In genomic region chr3:71160800-71161546, GRCh38 we compare ENCODE assay signal across 15 cellular contexts.
DNase-seq lines count a peak whose midpoint lies in the region; ATAC-seq and TF ChIP-seq lines count a peak whose summit lies in the region.
"Had no signal": no experiment of that assay in that cellular context is flagged by ENCODE, and none has a peak within 500 bp of the region (broad histone marks: within the 10 kb centered on the region; RNA-seq: fewer than 3 reads in every experiment).

No MANE protein-coding gene starts in this region.

- H3K27ac ChIP-seq in tibial nerve, result no peak overlapping the region
- H3K27ac ChIP-seq: HL-60 had no signal

- H3K4me3 ChIP-seq in fibroblast of villous mesenchyme (ENCODE audit: low read depth, low read length), result no peak overlapping the region
- no peak overlapping the region for H3K4me3 ChIP-seq in tibial nerve

- no peak for TF ChIP-seq EP300 in tibial nerve (IDR thresholded peaks at IDR 0.05)

- H3K27me3 ChIP-seq in tibial nerve, result no peaks in the 10 kb centered on the region

- CTCF ChIA-PET in T-cell (lab: Charles Lee), result interaction anchor here in 1 of 2 donors (0.5 kb wide), 1 partner anchor 32 kb away, joined by 4 read pairs; no protein-coding TSS in a partner anchor

- peak in 1 of 4 experiments; percentile 45 for ATAC-seq in T-cell (replicated peaks in 1 of 4)
- ATAC-seq in Right ventricle myocardium inferior, result no peak

- 91 to 92% methylated on average over 7 of the region's 7 CpGs for WGBS in tibial nerve, 2 donors

- intact Hi-C loops in Right ventricle myocardium inferior (cut with DNase I), result no loop called here

- H3K36me3 Mint-ChIP-seq in T-cell (peaks cover 62% of the 10 kb centered on the region), type B pancreatic cell (peaks cover 26% of the 10 kb centered on the region)

- H3K4me3 Mint-ChIP-seq in T-cell, result no peak overlapping the region
- no peak overlapping the region for H3K4me3 Mint-ChIP-seq in type B pancreatic cell
- H3K4me3 Mint-ChIP-seq: immature natural killer cell had no signal

- no peaks in the 10 kb centered on the region for H3K27me3 Mint-ChIP-seq in T-cell
- H3K27me3 Mint-ChIP-seq in type B pancreatic cell, result no peaks in the 10 kb centered on the region

- H3K4me1 Mint-ChIP-seq in T-cell, result peaks cover 71 to 83% (median 79%) of the 10 kb centered on the region in 3 donors
- peaks cover 18% of the 10 kb centered on the region for H3K4me1 Mint-ChIP-seq in type B pancreatic cell (ENCODE audit: unreplicated experiment)

- TF ChIP-seq POLR2A in tibial nerve (IDR thresholded peaks at IDR 0.05), result no peak

- H3K36me3 ChIP-seq in tibial nerve, result no peaks in the 10 kb centered on the region

- H3K9me3 ChIP-seq in tibial nerve, result peaks cover 0 to 4% (median 0%) of the 10 kb centered on the region in 4 donors

- peaks cover 0 to 4% (median 3%) of the 10 kb centered on the region in 3 donors for H3K9me3 Mint-ChIP-seq in T-cell
- H3K9me3 Mint-ChIP-seq in type B pancreatic cell, result peaks cover 8% of the 10 kb centered on the region
- H3K9me3 Mint-ChIP-seq: immature natural killer cell had no signal

- POLR2A ChIA-PET in T-cell (lab: Charles Lee), result interaction anchor here in 1 of 2 donors (1.5 kb wide), 1 partner anchor 32 kb away, joined by 4 read pairs; no protein-coding TSS in a partner anchor

- peaks cover 0 to 8% (median 0%) of the 10 kb centered on the region in 4 donors for H3K4me1 ChIP-seq in tibial nerve

- peak; percentile 7 for DNase-seq in stimulated activated CD4-positive, alpha-beta T cell treated with anti-CD3 and anti-CD28 coated beads, Interleukin-4, amount 100 ng/mL, for 24 hours
- no peak for DNase-seq in stimulated activated CD4-positive, alpha-beta T cell treated with anti-CD3 and anti-CD28 coated beads, Interleukin-2, amount 100 ng/mL, for 24 hours
- DNase-seq in T-cell, result no peak
- DNase-seq in fibroblast of villous mesenchyme (ENCODE audit: low read depth), result peak; percentile 23
- no peak for DNase-seq in type B pancreatic cell (ENCODE audit: extremely low spot score, unreplicated experiment)
- DNase-seq in tibial nerve (ENCODE audit: low spot score in 2 of 2), result no peak
- DNase-seq in 8988T, result no peak
- DNase-seq in Right ventricle myocardium inferior (ENCODE audit: missing footprints), result no peak
- DNase-seq: C1 segment of cervical spinal cord, cortex of kidney, immature natural killer cell, NCI-H1105, NCI-H446 treated with DMSO at 0.1 percent for 48 hours, SHP77 had no signal

- peak overlapping the region; percentile 33 to 59 for H3K27ac Mint-ChIP-seq in T-cell
- peak overlapping the region; percentile 10 for H3K27ac Mint-ChIP-seq in type B pancreatic cell
- H3K27ac Mint-ChIP-seq: immature natural killer cell had no signal

- TF ChIP-seq CTCF in fibroblast of villous mesenchyme (IDR thresholded peaks at IDR 0.05; ENCODE audit: insufficient read depth, low read depth, low read length) (no peak), type B pancreatic cell (conservative IDR thresholded peaks at IDR 0.05) (no peak), tibial nerve (IDR thresholded peaks at IDR 0.05) (no peak)

Comparison
In these comparisons a context has a peak if more than half of its experiments do, and no peak if none do; other contexts are left out.
1. DNase-seq: peak in stimulated activated CD4-positive, alpha-beta T cell treated with anti-CD3 and anti-CD28 coated beads, Interleukin-4, amount 100 ng/mL, for 24 hours (single experiment) and fibroblast of villous mesenchyme (single experiment); none in stimulated activated CD4-positive, alpha-beta T cell treated with anti-CD3 and anti-CD28 coated beads, Interleukin-2, amount 100 ng/mL, for 24 hours (0 of 2), T-cell (0 of 34), type B pancreatic cell (single experiment), tibial nerve (0 of 2), 8988T (single experiment) and Right ventricle myocardium inferior (single experiment).